Comparison of ENCODE assay signal across 26 cellular contexts in the genomic region with DNA sequence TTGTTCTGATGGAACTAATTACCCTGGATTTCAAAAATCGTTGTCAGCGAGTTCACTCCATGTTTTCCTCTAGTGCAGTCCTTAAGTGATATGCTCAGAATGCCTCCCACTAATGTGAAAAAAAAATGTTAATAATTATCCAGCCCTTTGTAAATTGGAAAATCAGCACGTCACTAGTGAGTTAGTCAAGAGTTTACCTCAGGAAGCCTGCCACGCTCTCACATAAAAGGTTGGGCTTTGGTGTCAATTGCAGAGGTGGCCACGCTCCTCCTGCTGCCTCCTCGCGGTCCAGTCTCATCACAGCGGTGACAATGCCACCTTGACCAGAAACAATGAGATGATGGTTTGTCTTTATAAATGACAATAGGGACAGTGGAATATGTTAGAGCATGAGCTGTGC. TPM values are rescaled to one million over a fixed set of nuclear protein-coding genes. Genes with fewer than 3 reads are reported as not detected.
A peak's percentile ranks its signal among the peaks of the same experiment; 100 is the strongest.
DNase-seq lines count a peak whose midpoint lies in the region; ATAC-seq, FAIRE-seq and TF ChIP-seq lines count a peak whose summit lies in the region.
"Had no signal": no experiment of that assay in that cellular context is flagged by ENCODE, and none has a peak within 500 bp of the region (broad histone marks: within the 10 kb centered on the region; RNA-seq: fewer than 3 reads in every experiment).

No MANE protein-coding gene starts in this region.

- H3K9me3 Mint-ChIP-seq in HFFc6, result no peaks in the 10 kb centered on the region
- H3K9me3 Mint-ChIP-seq: CD8-positive, alpha-beta memory T cell had no signal

- H3K36me3 ChIP-seq in esophagus muscularis mucosa, result peaks cover 14 to 28% (median 26%) of the 10 kb centered on the region in 4 donors
- peaks cover 0 to 7% (median 0%) of the 10 kb centered on the region in 3 donors for H3K36me3 ChIP-seq in pancreas

- H3K4me1 Mint-ChIP-seq in HFFc6 (ENCODE audit: low read depth), result peaks cover 49% of the 10 kb centered on the region

- TF ChIP-seq CTCF in HFFc6 (IDR thresholded peaks at IDR 0.05) (no peak), esophagus muscularis mucosa (IDR thresholded peaks at IDR 0.05) (no peak), pancreas (IDR thresholded peaks at IDR 0.05) (no peak)

- peak; percentile 28 for DNase-seq in NCI-H748 (lab: John Stamatoyannopoulos, UW; ENCODE audit: unreplicated experiment)
- no peak for DNase-seq in NCI-H748 treated with DMSO at 0.1 percent for 48 hours (lab: John Stamatoyannopoulos, UW)
- DNase-seq in HFFc6, result no peak
- DNase-seq in esophagus muscularis mucosa (ENCODE audit: extremely low spot score), result peak; percentile 50
- DNase-seq in pancreas, result no peak
- no peak for DNase-seq in HCEC 1CT
- DNase-seq in HPDE6-E6E7 (ENCODE audit: extremely low spot score), result no peak
- no peak for DNase-seq in 8988T
- DNase-seq: Calu3; CD8-positive, alpha-beta memory T cell; DMS153; GDM1; MM.1S; NCI-H1048; NCI-H1417 treated with DMSO at 0.1 percent for 48 hours; NCI-H187; NCI-H2107; NCI-H774; OCI-M1 had no signal

- TF ChIP-seq POLR2A in esophagus muscularis mucosa (IDR thresholded peaks at IDR 0.05; ENCODE audit: low read depth), result no peak

- no peaks in the 10 kb centered on the region for H3K36me3 Mint-ChIP-seq in HFFc6 (ENCODE audit: low read depth)

- peak overlapping the region; percentile 29; the same call in 1 of the 2 replicates for H3K27ac Mint-ChIP-seq in HFFc6

- FAIRE-seq in pancreas (lab: Jason Lieb, UNC), result no peak
- FAIRE-seq: GM19239, K562 had no signal

- H3K27me3 Mint-ChIP-seq in HFFc6 (ENCODE audit: insufficient read depth), result peaks cover 3% of the 10 kb centered on the region; the same call in 1 of the 2 replicates

- H3K27ac ChIP-seq in esophagus muscularis mucosa (replicated peaks in 1 of 4), result no peak overlapping the region
- no peak overlapping the region for H3K27ac ChIP-seq in pancreas
- H3K27ac ChIP-seq: 22Rv1; BLaER1 treated with 17β-estradiol and CSF1 and Interleukin-3, amounts not matched to agents 10 nM and 100 nM; SJSA1 had no signal

- H3K27me3 ChIP-seq in esophagus muscularis mucosa, result no peaks in the 10 kb centered on the region
- no peaks in the 10 kb centered on the region for H3K27me3 ChIP-seq in pancreas
- H3K27me3 ChIP-seq: BLaER1 treated with 17β-estradiol and CSF1 and Interleukin-3, amounts not matched to agents 10 nM and 100 nM; SJSA1 had no signal

- peak in 3 of 4 donors; percentile 23 to 49 (median 47) for ATAC-seq in pancreas
- ATAC-seq: K562, Right ventricle myocardium inferior had no signal

- TF ChIP-seq EP300 in esophagus muscularis mucosa (IDR thresholded peaks at IDR 0.05), result no peak

- 96% methylated on average over 8 of the region's 8 CpGs for WGBS in esophagus muscularis mucosa
- WGBS in pancreas, 2 donors, result 34 to 37% methylated on average over 8 of the region's 8 CpGs

- no peak overlapping the region for H3K4me3 ChIP-seq in esophagus muscularis mucosa
- no peak overlapping the region for H3K4me3 ChIP-seq in pancreas
- H3K4me3 ChIP-seq: BLaER1 treated with 17β-estradiol and CSF1 and Interleukin-3, amounts not matched to agents 10 nM and 100 nM; K562; SJSA1 had no signal

- intact Hi-C loops in esophagus muscularis mucosa (cut with DNase I), result loop anchor here (2.0 to 5.0 kb wide), 2 partner anchors 74 to 121 kb away; partner anchors contain the start of gene C7orf57
- intact Hi-C loops in pancreas (cut with DNase I), result no loop called here

- H3K9me3 ChIP-seq in esophagus muscularis mucosa, result no peaks in the 10 kb centered on the region
- H3K9me3 ChIP-seq in pancreas, result no peaks in the 10 kb centered on the region
- H3K9me3 ChIP-seq: BLaER1 treated with 17β-estradiol and CSF1 and Interleukin-3, amounts not matched to agents 10 nM and 100 nM; SJSA1 had no signal

- no peak overlapping the region for H3K4me3 Mint-ChIP-seq in HFFc6
- H3K4me3 Mint-ChIP-seq: CD8-positive, alpha-beta memory T cell had no signal

- no peaks in the 10 kb centered on the region for H3K4me1 ChIP-seq in esophagus muscularis mucosa
- peaks cover 0 to 4% (median 0%) of the 10 kb centered on the region in 3 donors for H3K4me1 ChIP-seq in pancreas

RNA-seq across cellular contexts. Expression of gene UPP1, which starts 22.5 kb away (rescaled TPM):
- 10 to 100 TPM; 14.3 to 26.5 (median 22.6) TPM for total RNA-seq in HFFc6 (2021; fragmentation: NEBNext Ultra II Directional; extraction: Animal tissue kit (Norgen Biotek cat#: 25700))
- total RNA-seq in esophagus muscularis mucosa, result 10 to 100 TPM in 3 of 4 donors, 1 to 10 TPM in 1; 7.1 to 26.8 (median 10.6) TPM
- 10 to 100 TPM in 1 of 6 donors, 1 to 10 TPM in 5; 2.6 to 13.6 (median 7.4) TPM for total RNA-seq in pancreas
- 10 to 100 TPM; 20.0 to 36.3 TPM for polyA plus RNA-seq in pancreas

RNA-seq across cellular contexts. Expression of gene ABCA13, which starts 59.7 kb away (rescaled TPM):
- under 1 TPM in 5 of 6 experiments, not detected in 1; 0.02 to 0.08 (median 0.05) TPM for total RNA-seq in HFFc6 (2021; fragmentation: NEBNext Ultra II Directional; extraction: Animal tissue kit (Norgen Biotek cat#: 25700))
- total RNA-seq in esophagus muscularis mucosa, result under 1 TPM in 3 of 4 donors, not detected in 1; under 0.01 to 0.26 (median 0.06) TPM
- 1 to 10 TPM in 1 of 6 donors, under 1 TPM in 5; 0.05 to 1.5 (median 0.40) TPM for total RNA-seq in pancreas
- under 1 TPM; under 0.01 to 0.33 TPM for polyA plus RNA-seq in pancreas
- total RNA-seq: CD8-positive, alpha-beta memory T cell; NCI-H460; Right ventricle myocardium inferior had no signal
- polyA plus RNA-seq: CD8-positive, alpha-beta memory T cell had no signal

Comparison
In these comparisons a context has a peak if more than half of its experiments do, and no peak if none do; other contexts are left out.
1. DNase-seq: peak in NCI-H748 (single experiment) and esophagus muscularis mucosa (single experiment); none in NCI-H748 treated with DMSO at 0.1 percent for 48 hours (single experiment), HFFc6 (single experiment), pancreas (0 of 6), HCEC 1CT (single experiment), HPDE6-E6E7 (single experiment) and 8988T (single experiment).